Comparison of ENCODE assay signal across 23 cellular contexts in genomic region chr22:30294066-30294465, GRCh38. TPM values are rescaled to one million over a fixed set of nuclear protein-coding genes. Genes with fewer than 3 reads are reported as not detected.
A peak's percentile ranks its signal among the peaks of the same experiment; 100 is the strongest.
DNase-seq lines count a peak whose midpoint lies in the region; ATAC-seq and TF ChIP-seq lines count a peak whose summit lies in the region.
"Had no signal": no experiment of that assay in that cellular context is flagged by ENCODE, and none has a peak within 500 bp of the region (broad histone marks: within the 10 kb centered on the region; RNA-seq: fewer than 3 reads in every experiment).

No MANE protein-coding gene starts in this region.

- intact Hi-C loops in Right ventricle myocardium superior (cut with DNase I) = no loop called here
- intact Hi-C loops in left ventricle myocardium superior (cut with micrococcal nuclease) = loop anchor here (10.0 kb wide), 1 partner anchor 51 kb away; no protein-coding TSS in a partner anchor

- no peak for TF ChIP-seq POLR2A in upper lobe of left lung (IDR thresholded peaks at IDR 0.05)

- no peaks in the 10 kb centered on the region for H3K9me2 ChIP-seq in GM23248 (ENCODE audit: insufficient read depth)

- no peak overlapping the region for H3K4me3 Mint-ChIP-seq in activated naive CD8-positive, alpha-beta T cell treated with anti-CD3 and anti-CD28 coated beads for 36 hours
- H3K4me3 Mint-ChIP-seq: memory B cell, naive B cell had no signal

- in situ Hi-C loops in GM23248 (cut with MboI) = no loop called here

- ATAC-seq in Right ventricle myocardium superior (ENCODE audit: poor library complexity) = no peak
- ATAC-seq in left ventricle myocardium superior = no peak
- no peak for ATAC-seq in upper lobe of left lung (ENCODE audit: low FRiP score in 2 of 2)
- ATAC-seq: HepG2, upper lobe of right lung had no signal

- H3K4me1 ChIP-seq in upper lobe of left lung = peaks cover 47 to 65% (median 55%) of the 10 kb centered on the region in 4 donors
- peaks cover 12% of the 10 kb centered on the region for H3K4me1 ChIP-seq in GM23248 (ENCODE audit: insufficient read depth)

- peaks cover 17% of the 10 kb centered on the region for H3F3A ChIP-seq in GM23248 (ENCODE audit: insufficient read depth)

- no peaks in the 10 kb centered on the region for H3K9me3 Mint-ChIP-seq in activated naive CD8-positive, alpha-beta T cell treated with anti-CD3 and anti-CD28 coated beads for 36 hours
- H3K9me3 Mint-ChIP-seq: activated T-helper 2 cell treated with anti-CD3 and anti-CD28 coated beads, Interferon-gamma antibody, Interleukin-2, Interleukin-4, amounts not matched to agents 10 μg/mL and 5 μg/mL and 100 μg/mL, durations not matched to agents 14 hours and 24 hours and 36 hours; memory B cell; naive B cell had no signal

- H3K9me3 ChIP-seq in upper lobe of left lung (no peaks in the 10 kb centered on the region), GM23248 (ENCODE audit: low read depth) (no peaks in the 10 kb centered on the region)
- H3K9me3 ChIP-seq: esophagus muscularis mucosa, HAP-1, sigmoid colon, upper lobe of right lung had no signal

- H3K9ac ChIP-seq in GM23248 = no peak overlapping the region
- H3K9ac ChIP-seq: parathyroid adenoma had no signal

- no peaks in the 10 kb centered on the region for H4K20me1 ChIP-seq in GM23248 (ENCODE audit: insufficient read depth)

- WGBS in upper lobe of left lung, 2 donors = 95 to 100% methylated on average over 3 to 9 of the region's 9 CpGs
- 94 to 95% methylated on average over 9 of the region's 9 CpGs for WGBS in GM23248 (ENCODE audit: low coverage in 1 of 2, low lambda C conversion rate in 2 of 2, missing lambda C conversion rate in 2 of 2), 2 experiments

- peak overlapping the region in 3 of 4 donors; percentile 51 to 99 (median 90) for H3K27ac ChIP-seq in upper lobe of left lung
- no peak overlapping the region for H3K27ac ChIP-seq in GM23248
- H3K27ac ChIP-seq: parathyroid adenoma, sigmoid colon, upper lobe of right lung had no signal

- peak overlapping the region; percentile 16 for H3K27ac Mint-ChIP-seq in activated naive CD8-positive, alpha-beta T cell treated with anti-CD3 and anti-CD28 coated beads for 36 hours
- H3K27ac Mint-ChIP-seq: activated T-helper 2 cell treated with anti-CD3 and anti-CD28 coated beads, Interferon-gamma antibody, Interleukin-2, Interleukin-4, amounts not matched to agents 10 μg/mL and 5 μg/mL and 100 μg/mL, durations not matched to agents 14 hours and 24 hours and 36 hours; memory B cell had no signal

- H3K4me2 ChIP-seq in GM23248 (ENCODE audit: unreplicated experiment) = no peak overlapping the region

- peaks cover 26 to 73% (median 61%) of the 10 kb centered on the region in 4 donors for H3K36me3 ChIP-seq in upper lobe of left lung
- peaks cover 4% of the 10 kb centered on the region; the same call in 1 of the 2 replicates for H3K36me3 ChIP-seq in GM23248 (ENCODE audit: low read depth)

- DNase-seq in Right ventricle myocardium superior (peak; percentile 30), left ventricle myocardium superior (no peak), NCI-H345 (lab: John Stamatoyannopoulos, UW) (peak; percentile 60), upper lobe of left lung (no peak), GM23248 (no peak)
- DNase-seq in activated naive CD8-positive, alpha-beta T cell treated with anti-CD3 and anti-CD28 coated beads for 36 hours = no peak
- DNase-seq in stimulated activated CD4-positive, alpha-beta T cell treated with anti-CD3 and anti-CD28 coated beads, Interleukin-4, amount 100 ng/mL, for 4 hours = no peak
- DNase-seq: aorta; effector CD4-positive, alpha-beta T cell; kidney glomerular epithelial cell; naive B cell; NCI-H1436; NCI-H226; sigmoid colon; stimulated activated naive CD4-positive, alpha-beta T cell; upper lobe of right lung had no signal

- no peak overlapping the region for H2AFZ ChIP-seq in GM23248
- H2AFZ ChIP-seq: parathyroid adenoma had no signal

- peaks cover 57% of the 10 kb centered on the region for H3K4me1 Mint-ChIP-seq in activated naive CD8-positive, alpha-beta T cell treated with anti-CD3 and anti-CD28 coated beads for 36 hours

- H3K79me2 ChIP-seq in GM23248 (ENCODE audit: insufficient read depth) = no peaks in the 10 kb centered on the region; the same call in 1 of the 2 replicates
- H3K79me2 ChIP-seq: parathyroid adenoma had no signal

- H3K27me3 ChIP-seq in upper lobe of left lung (no peaks in the 10 kb centered on the region), GM23248 (replicated peaks; ENCODE audit: insufficient read depth) (no peaks in the 10 kb centered on the region)
- H3K27me3 ChIP-seq: esophagus muscularis mucosa, sigmoid colon, upper lobe of right lung had no signal

- H3K36me3 Mint-ChIP-seq in activated naive CD8-positive, alpha-beta T cell treated with anti-CD3 and anti-CD28 coated beads for 36 hours = peaks cover 15% of the 10 kb centered on the region

- H3K4me3 ChIP-seq in upper lobe of left lung = no peak overlapping the region
- no peak overlapping the region for H3K4me3 ChIP-seq in GM23248
- H3K4me3 ChIP-seq: esophagus muscularis mucosa, HAP-1, sigmoid colon, upper lobe of right lung had no signal

- no peak for TF ChIP-seq CTCF in upper lobe of left lung (IDR thresholded peaks at IDR 0.05)

- TF ChIP-seq EP300 in upper lobe of left lung (IDR thresholded peaks at IDR 0.05) = no peak

- no peaks in the 10 kb centered on the region for H3K27me3 Mint-ChIP-seq in activated naive CD8-positive, alpha-beta T cell treated with anti-CD3 and anti-CD28 coated beads for 36 hours
- H3K27me3 Mint-ChIP-seq: memory B cell, naive B cell had no signal

RNA-seq across cellular contexts. Expression of gene CASTOR1, which starts 4.8 kb away (rescaled TPM):
- total RNA-seq in Right ventricle myocardium superior (5.3 TPM), left ventricle myocardium superior (7.6 TPM), upper lobe of left lung (10 to 100 TPM in 4 of 6 donors, 1 to 10 TPM in 2; 7.0 to 31.5 (median 22.1) TPM)
- 1 to 10 TPM; 2.8 to 3.5 TPM for total RNA-seq in activated naive CD8-positive, alpha-beta T cell treated with anti-CD3 and anti-CD28 coated beads for 36 hours
- 10.2 and 13.4 TPM in 2 replicates for total RNA-seq in GM23248 (2014; rRNA removed; shearing (Covaris generic))
- polyA plus RNA-seq in GM23248 (2016; fragmentation: Nextera tagmentation; extraction: Ambion mirVana) = 8.7 and 10.2 TPM in 2 replicates

RNA-seq across cellular contexts. Expression of gene OSM, which starts 27.4 kb away (rescaled TPM):
- total RNA-seq in Right ventricle myocardium superior (0.11 TPM), left ventricle myocardium superior (not detected), upper lobe of left lung (10 to 100 TPM in 1 of 6 donors, 1 to 10 TPM in 4, under 1 TPM in 1; 0.98 to 11.7 (median 5.1) TPM)
- 10 to 100 TPM; 47.9 to 50.7 TPM for total RNA-seq in activated naive CD8-positive, alpha-beta T cell treated with anti-CD3 and anti-CD28 coated beads for 36 hours
- total RNA-seq in GM23248 (2014; rRNA removed; shearing (Covaris generic)) = not detected in 2 replicates
- not detected in 2 replicates for polyA plus RNA-seq in GM23248 (2016; fragmentation: Nextera tagmentation; extraction: Ambion mirVana)
- total RNA-seq: G401, HepG2 had no signal
- polyA plus RNA-seq: HepG2 had no signal

RNA-seq across cellular contexts. Expression of gene TBC1D10A, which starts 32.7 kb away (rescaled TPM):
- 6.5 TPM for total RNA-seq in Right ventricle myocardium superior
- 6.2 TPM for total RNA-seq in left ventricle myocardium superior
- 10 to 100 TPM; 13.0 to 14.4 TPM for total RNA-seq in activated naive CD8-positive, alpha-beta T cell treated with anti-CD3 and anti-CD28 coated beads for 36 hours
- 10 to 100 TPM; 22.6 to 61.0 (median 36.2) TPM for total RNA-seq in upper lobe of left lung
- total RNA-seq in GM23248 (2014; rRNA removed; shearing (Covaris generic)) = 16.9 and 26.3 TPM in 2 replicates
- 21.9 and 22.3 TPM in 2 replicates for polyA plus RNA-seq in GM23248 (2016; fragmentation: Nextera tagmentation; extraction: Ambion mirVana)

RNA-seq across cellular contexts. Expression of gene LIF, which starts 47.5 kb away (rescaled TPM):
- total RNA-seq in Right ventricle myocardium superior = 0.54 TPM
- total RNA-seq in left ventricle myocardium superior = 0.64 TPM
- 100 to 1,000 TPM; 282 to 288 TPM for total RNA-seq in activated naive CD8-positive, alpha-beta T cell treated with anti-CD3 and anti-CD28 coated beads for 36 hours
- 10 to 100 TPM in 1 of 6 donors, 1 to 10 TPM in 4, under 1 TPM in 1; 0.89 to 16.9 (median 3.8) TPM for total RNA-seq in upper lobe of left lung
- total RNA-seq in GM23248 (2014; rRNA removed; shearing (Covaris generic)) = 1.6 and 1.9 TPM in 2 replicates
- polyA plus RNA-seq in GM23248 (2016; fragmentation: Nextera tagmentation; extraction: Ambion mirVana) = 1.0 and 1.4 TPM in 2 replicates

Comparison
In these comparisons a context has a peak if more than half of its experiments do, and no peak if none do; other contexts are left out.
1. DNase-seq: peak in Right ventricle myocardium superior (single experiment) and NCI-H345 (single experiment); none in left ventricle myocardium superior (single experiment), activated naive CD8-positive, alpha-beta T cell treated with anti-CD3 and anti-CD28 coated beads for 36 hours (single experiment), upper lobe of left lung (0 of 2), GM23248 (single experiment) and stimulated activated CD4-positive, alpha-beta T cell treated with anti-CD3 and anti-CD28 coated beads, Interleukin-4, amount 100 ng/mL, for 4 hours (0 of 2).